In genomic region chr10:22557321-22557720, GRCh38 we compare ENCODE assay signal across 9 cellular contexts.
"Had no signal": no experiment of that assay in that cellular context is flagged by ENCODE, and none has a peak within 500 bp of the region (broad histone marks: within the 10 kb centered on the region; RNA-seq: fewer than 3 reads in every experiment).

No MANE protein-coding gene starts in this region.

- DNase-seq: activated CD4-positive, alpha-beta T cell treated with anti-CD3 and anti-CD28 coated beads for 1 hour; activated CD4-positive, alpha-beta T cell treated with anti-CD3 and anti-CD28 coated beads, Interleukin-2, amount 50 U/mL, for 4 hours; activated naive CD4-positive, alpha-beta T cell treated with anti-CD3 and anti-CD28 coated beads, Interleukin-2, amount 50 U/mL, for 16 hours; amygdala; body of pancreas; foreskin fibroblast; right lobe of liver; stimulated activated CD4-positive, alpha-beta T cell treated with anti-CD3 and anti-CD28 coated beads, Interleukin-1b, Interleukin-23, amount 100 ng/mL, for 48 hours had no signal

- H3K36me3 ChIP-seq: right lobe of liver had no signal

- H3K27me3 ChIP-seq: body of pancreas, right lobe of liver, tibial nerve had no signal

- ATAC-seq: body of pancreas, right lobe of liver had no signal

- H3K4me3 ChIP-seq: body of pancreas, right lobe of liver, tibial nerve had no signal

- H3K27ac ChIP-seq: body of pancreas, right lobe of liver, tibial nerve had no signal

- H3K9me3 ChIP-seq: body of pancreas, right lobe of liver, tibial nerve had no signal
